ENCODE assay signal across 8 cellular contexts in the genomic region with DNA sequence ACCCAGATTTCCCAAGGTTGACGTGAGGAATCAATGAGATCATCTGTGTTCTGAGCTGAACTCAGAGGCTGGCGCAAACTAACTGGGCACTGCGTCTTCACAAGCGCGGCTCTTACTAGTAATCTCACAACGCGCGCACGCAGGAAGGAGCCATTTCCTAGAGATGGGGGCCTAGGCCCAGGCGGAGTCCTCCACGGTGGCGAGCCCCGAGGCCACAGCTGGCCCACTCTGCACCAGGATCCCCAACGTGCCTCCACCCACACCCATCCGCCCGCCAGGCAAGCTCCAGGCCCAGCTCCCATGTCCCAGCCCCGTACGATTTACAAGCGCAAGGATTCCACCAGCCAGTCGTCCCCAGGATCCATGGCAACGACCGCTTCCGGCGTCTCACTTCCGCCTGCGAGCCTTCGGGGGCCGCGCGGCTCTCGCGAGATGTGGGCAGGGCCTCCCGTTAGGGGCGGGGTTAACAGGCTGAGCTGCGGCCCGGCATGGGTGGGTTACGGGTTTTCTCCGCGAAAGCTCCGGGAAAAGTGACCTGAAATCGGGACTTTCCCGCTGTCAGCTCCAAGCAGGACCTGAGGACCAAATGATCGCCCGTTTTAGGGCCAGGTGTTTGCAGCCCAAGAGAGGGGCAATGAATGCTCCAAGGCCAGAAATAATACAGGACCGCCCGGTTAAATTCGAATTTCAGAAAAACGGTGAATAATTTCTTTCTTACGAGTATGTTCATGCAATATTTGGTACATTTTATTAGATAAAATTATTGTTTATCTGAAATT. TPM values are rescaled to one million over a fixed set of nuclear protein-coding genes. Genes with fewer than 3 reads are reported as not detected.
DNase-seq lines count a peak whose midpoint lies in the region; ATAC-seq, FAIRE-seq and TF ChIP-seq lines count a peak whose summit lies in the region.

A gene (minus strand): TSS at position 374 of the 779 bp plus-strand sequence. CDS start 9 bp downstream, at position 365.

- H3K4me1 ChIP-seq in esophagus squamous epithelium, result peaks cover 24 to 77% (median 24%) of the 10 kb centered on the region in 3 donors

- TF ChIP-seq CTCF in esophagus squamous epithelium (IDR thresholded peaks at IDR 0.05), result peak in 1 of 6 experiments; percentile 23

- DNase-seq in DMS153 treated with DMSO at 0.1 percent for 48 hours (lab: John Stamatoyannopoulos, UW; ENCODE audit: unreplicated experiment) (peak; percentile 27), KG1 (lab: John Stamatoyannopoulos, UW) (peak; percentile 79), RCC 7860 (ENCODE audit: low spot score) (peak; percentile 83), activated T-helper 1 cell treated with Interleukin-2 at 50 U/mL for 16 hours (ENCODE audit: low read depth) (peak; percentile 94), esophagus squamous epithelium (lab: John Stamatoyannopoulos, UW) (peak; percentile 57), myocyte (ENCODE audit: low read depth) (peak; percentile 96)
- peak; percentile 92 to 94 for DNase-seq in stimulated activated CD8-positive, alpha-beta memory T cell treated with anti-CD3 and anti-CD28 coated beads, Interleukin-7, amount 100 ng/mL, for 48 hours (ENCODE audit: extremely low read depth in 1 of 2, low read depth in 1 of 2)

- peak; percentile 82 for ATAC-seq in GM21717 (IDR thresholded peaks at IDR 0.05; ENCODE audit: unreplicated experiment)

- whole genome bisulfite sequencing in esophagus squamous epithelium, 2 donors, result 0 to 2% methylated on average over 21 to 22 of the region's 49 CpGs

- peak in 2 of 4 donors; percentile 60 to 69 for TF ChIP-seq POLR2A in esophagus squamous epithelium (IDR thresholded peaks at IDR 0.05)

- peak within 1 kb of the TSS; percentile 83 to 92 (median 90) for H3K27ac ChIP-seq in esophagus squamous epithelium

- peak; percentile 14 for FAIRE-seq in RCC 7860 (lab: Jason Lieb, UNC)

- H3K36me3 ChIP-seq in esophagus squamous epithelium, result peaks cover under 1 to 33% (median 16%) of the 10 kb centered on the region in 3 donors

- intact Hi-C loops in esophagus squamous epithelium (cut with DNase I), result no loop called here

- H3K9me3 ChIP-seq in esophagus squamous epithelium, result no peaks in the 10 kb centered on the region

- peak within 1 kb of the TSS; percentile 63 to 94 (median 82) for H3K4me3 ChIP-seq in esophagus squamous epithelium

- H3K27me3 ChIP-seq in esophagus squamous epithelium, result no peaks in the 10 kb centered on the region

RNA-seq across cellular contexts. Expression of the gene that starts here (rescaled TPM):
- total RNA-seq in esophagus squamous epithelium (10 to 100 TPM; 14.1 to 27.5 (median 16.5) TPM), myocyte (18.9 and 24.5 TPM in 2 replicates)
- 18.9 TPM for polyA plus RNA-seq in myocyte (2012)

Comparison
In these comparisons a context has a peak if more than half of its experiments do, and no peak if none do; other contexts are left out.
1. Peak in every context shown above with its lines: DNase-seq, ATAC-seq, H3K4me3 ChIP-seq and H3K27ac ChIP-seq.
2. DNase-seq: peak in every context shown above with its lines; median percentile 96 in myocyte; 94 in activated T-helper 1 cell treated with Interleukin-2 at 50 U/mL for 16 hours; 93 in stimulated activated CD8-positive, alpha-beta memory T cell treated with anti-CD3 and anti-CD28 coated beads, Interleukin-7, amount 100 ng/mL, for 48 hours; 83 in RCC 7860; 79 in KG1; 57 in esophagus squamous epithelium; 27 in DMS153 treated with DMSO at 0.1 percent for 48 hours.